Comparison of ENCODE assay signal across 8 cellular contexts in the genomic region with DNA sequence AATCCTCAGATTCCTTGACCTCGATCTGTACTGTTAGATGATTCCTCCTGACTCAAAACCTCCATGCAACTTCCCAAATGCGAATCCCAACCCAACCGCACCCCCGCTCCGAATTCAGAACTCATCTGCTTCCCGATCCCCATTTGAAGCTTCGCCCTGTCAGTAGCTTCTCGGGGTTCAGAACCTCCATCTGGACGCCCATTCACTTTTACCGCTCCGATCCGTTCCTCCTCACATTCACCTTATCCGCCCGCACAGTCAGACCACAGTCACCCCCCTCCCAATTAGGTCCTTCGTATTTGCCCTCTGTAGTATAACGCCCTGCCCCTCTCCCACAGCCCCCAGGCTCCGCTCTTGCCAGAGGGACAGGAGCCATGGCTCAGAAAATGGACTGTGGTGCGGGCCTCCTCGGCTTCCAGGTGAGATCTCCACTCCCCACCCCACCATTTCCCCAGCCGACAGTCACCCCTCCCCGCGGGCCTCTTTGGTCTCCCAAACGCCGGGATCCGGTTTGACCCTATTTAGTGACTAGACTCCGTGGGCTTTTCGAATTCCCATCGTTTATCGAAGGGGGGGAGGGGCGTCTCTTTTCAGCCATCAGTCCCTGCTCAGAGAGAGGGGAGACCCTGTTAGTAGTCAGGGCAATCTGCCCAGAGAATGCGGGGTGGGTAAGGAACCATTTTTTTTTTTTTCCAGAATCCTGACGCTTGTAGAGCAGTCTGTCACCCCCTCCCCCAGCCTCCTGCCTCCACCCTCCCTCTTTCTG. TPM values are rescaled to one million over a fixed set of nuclear protein-coding genes. Genes with fewer than 3 reads are reported as not detected.
DNase-seq lines count a peak whose midpoint lies in the region; TF ChIP-seq lines count a peak whose summit lies in the region.

No MANE protein-coding gene starts in this region.

- H3K4me1 ChIP-seq in mesenchymal stem cell (ENCODE audit: control insufficient read depth, insufficient read depth, low read depth, low read length) (peaks cover 19% of the 10 kb centered on the region), transverse colon (peaks cover 0 to 14% (median 2%) of the 10 kb centered on the region in 4 donors)

- H2BK15ac ChIP-seq in mesenchymal stem cell (ENCODE audit: low read depth, poor library complexity, severe bottlenecking), result no peak overlapping the region

- peak; percentile 4 for DNase-seq in stimulated activated CD4-positive, alpha-beta T cell treated with anti-CD3 and anti-CD28 coated beads, Interleukin-4, amount 100 ng/mL, for 1 hour
- no peak for DNase-seq in stimulated activated CD4-positive, alpha-beta T cell treated with anti-CD3 and anti-CD28 coated beads, Interleukin-4, amount 100 ng/mL, for 24 hours
- DNase-seq in SK-N-DZ (ENCODE audit: low spot score), result peak; percentile 39
- peak; percentile 54 for DNase-seq in ecto neural progenitor cell (ENCODE audit: low spot score)
- peak; percentile 28 for DNase-seq in mesenchymal stem cell
- no peak for DNase-seq in transverse colon
- DNase-seq in middle frontal gyrus (ENCODE audit: extremely low spot score, low spot score), result no peak
- DNase-seq in cerebellar nuclear complex (lab: John Stamatoyannopoulos, UW), result no peak

- H2BK120ac ChIP-seq in mesenchymal stem cell (ENCODE audit: low read depth, low read length), result peak overlapping the region; percentile 73

- in situ Hi-C loops in transverse colon (cut with MboI; ENCODE audit: low pct_ligation_motif_present in 1 of 4, low pct_unique_long_range_greater_than_20kb in 1 of 4, low sequenced_read_pairs in 3 of 4), result no loop called here

- no peaks in the 10 kb centered on the region for H3K27me3 ChIP-seq in mesenchymal stem cell (ENCODE audit: control insufficient read depth in 1 of 2, insufficient read depth in 1 of 2, low read length in 2 of 2)
- H3K27me3 ChIP-seq in transverse colon, result no peaks in the 10 kb centered on the region

- no peak for TF ChIP-seq EP300 in transverse colon (IDR thresholded peaks at IDR 0.05; ENCODE audit: low read depth)

- no peak overlapping the region for H4K8ac ChIP-seq in mesenchymal stem cell (ENCODE audit: low read length)

- no peak overlapping the region for H3K23ac ChIP-seq in mesenchymal stem cell (ENCODE audit: low read length in 2 of 2)

- H3K14ac ChIP-seq in mesenchymal stem cell (ENCODE audit: low read length in 2 of 2), result peak overlapping the region in 1 of 2 experiments; percentile 81

- peak overlapping the region; percentile 70 to 90 for H3K18ac ChIP-seq in mesenchymal stem cell (ENCODE audit: low read depth in 1 of 2, low read length in 2 of 2)

- TF ChIP-seq POLR2A in transverse colon (IDR thresholded peaks at IDR 0.05), result no peak

- no peaks in the 10 kb centered on the region for H3K79me1 ChIP-seq in mesenchymal stem cell (replicated peaks; ENCODE audit: low read length, poor library complexity, severe bottlenecking)

- no peak for TF ChIP-seq CTCF in transverse colon (IDR thresholded peaks at IDR 0.05)

- H2BK5ac ChIP-seq in mesenchymal stem cell (ENCODE audit: low read depth, low read length, poor library complexity, severe bottlenecking), result peak overlapping the region; percentile 66

- peak overlapping the region; percentile 65 for H2AK5ac ChIP-seq in mesenchymal stem cell (ENCODE audit: low read length, severe bottlenecking)

- H3K9me3 ChIP-seq in mesenchymal stem cell (ENCODE audit: control insufficient read depth, low read length), result no peaks in the 10 kb centered on the region
- no peaks in the 10 kb centered on the region for H3K9me3 ChIP-seq in transverse colon

- H3K27ac ChIP-seq in mesenchymal stem cell (ENCODE audit: low read length, poor library complexity, severe bottlenecking), result peak overlapping the region; percentile 83
- H3K27ac ChIP-seq in transverse colon, result peak overlapping the region; percentile 75 to 90 (median 80)

- WGBS in mesenchymal stem cell, result under 1% methylated on average over 19 of the region's 32 CpGs
- WGBS in transverse colon (ENCODE audit: low coverage in 1 of 2), 2 donors, result 0 to 33% methylated on average over 1 to 32 of the region's 32 CpGs

- H4K91ac ChIP-seq in mesenchymal stem cell (ENCODE audit: low read length), result peak overlapping the region; percentile 27

- peak overlapping the region; percentile 97 for H3K9ac ChIP-seq in mesenchymal stem cell (ENCODE audit: low read length)

- no peak overlapping the region for H2AFZ ChIP-seq in mesenchymal stem cell (ENCODE audit: low read depth, low read length)

- peak overlapping the region; percentile 9 for H3K4me2 ChIP-seq in mesenchymal stem cell (ENCODE audit: low read length, poor library complexity, severe bottlenecking)

- H3K36me3 ChIP-seq in mesenchymal stem cell (ENCODE audit: control insufficient read depth in 1 of 2, insufficient read depth in 2 of 2, low read depth in 1 of 2, low read length in 2 of 2), result peaks cover 31 to 39% of the 10 kb centered on the region in 2 experiments
- H3K36me3 ChIP-seq in transverse colon, result no peaks in the 10 kb centered on the region

- intact Hi-C loops in transverse colon (cut with DNase I; ENCODE audit: low total_unique reads), result no loop called here

- H2BK12ac ChIP-seq in mesenchymal stem cell (ENCODE audit: low read length in 2 of 2), result peak overlapping the region in 1 of 2 experiments; percentile 31

- H3K4me3 ChIP-seq in mesenchymal stem cell (ENCODE audit: insufficient read depth in 1 of 2, low read depth in 1 of 2, low read length in 2 of 2), result peak overlapping the region; percentile 63 to 87
- peak overlapping the region; percentile 38 to 56 (median 45) for H3K4me3 ChIP-seq in transverse colon

- peak overlapping the region; percentile 29 to 84 for H3K4ac ChIP-seq in mesenchymal stem cell (ENCODE audit: low read depth in 1 of 2, low read length in 2 of 2)

RNA-seq across cellular contexts. Expression of a gene that starts 0.7 kb away (rescaled TPM):
- 87.8 and 92.7 TPM in 2 replicates for polyA plus RNA-seq in SK-N-DZ (2014; cell fraction: cytosol; rRNA removed)
- polyA plus RNA-seq in SK-N-DZ (2014; cell fraction: nucleus; rRNA removed), result 68.7 and 80.8 TPM in 2 replicates
- polyA plus RNA-seq in mesenchymal stem cell (2013, experiment 1 of 2), result 458 TPM
- polyA plus RNA-seq in mesenchymal stem cell (2013, experiment 2 of 2), result 448 TPM
- total RNA-seq in transverse colon, result 10 to 100 TPM; 43.7 to 77.2 (median 55.9) TPM

Comparison
In these comparisons a context has a peak if more than half of its experiments do, and no peak if none do; other contexts are left out.
1. DNase-seq: peak in stimulated activated CD4-positive, alpha-beta T cell treated with anti-CD3 and anti-CD28 coated beads, Interleukin-4, amount 100 ng/mL, for 1 hour (single experiment), SK-N-DZ (single experiment), ecto neural progenitor cell (single experiment) and mesenchymal stem cell (single experiment); none in stimulated activated CD4-positive, alpha-beta T cell treated with anti-CD3 and anti-CD28 coated beads, Interleukin-4, amount 100 ng/mL, for 24 hours (single experiment), transverse colon (single experiment), middle frontal gyrus (single experiment) and cerebellar nuclear complex (0 of 2).